In the genomic region with DNA sequence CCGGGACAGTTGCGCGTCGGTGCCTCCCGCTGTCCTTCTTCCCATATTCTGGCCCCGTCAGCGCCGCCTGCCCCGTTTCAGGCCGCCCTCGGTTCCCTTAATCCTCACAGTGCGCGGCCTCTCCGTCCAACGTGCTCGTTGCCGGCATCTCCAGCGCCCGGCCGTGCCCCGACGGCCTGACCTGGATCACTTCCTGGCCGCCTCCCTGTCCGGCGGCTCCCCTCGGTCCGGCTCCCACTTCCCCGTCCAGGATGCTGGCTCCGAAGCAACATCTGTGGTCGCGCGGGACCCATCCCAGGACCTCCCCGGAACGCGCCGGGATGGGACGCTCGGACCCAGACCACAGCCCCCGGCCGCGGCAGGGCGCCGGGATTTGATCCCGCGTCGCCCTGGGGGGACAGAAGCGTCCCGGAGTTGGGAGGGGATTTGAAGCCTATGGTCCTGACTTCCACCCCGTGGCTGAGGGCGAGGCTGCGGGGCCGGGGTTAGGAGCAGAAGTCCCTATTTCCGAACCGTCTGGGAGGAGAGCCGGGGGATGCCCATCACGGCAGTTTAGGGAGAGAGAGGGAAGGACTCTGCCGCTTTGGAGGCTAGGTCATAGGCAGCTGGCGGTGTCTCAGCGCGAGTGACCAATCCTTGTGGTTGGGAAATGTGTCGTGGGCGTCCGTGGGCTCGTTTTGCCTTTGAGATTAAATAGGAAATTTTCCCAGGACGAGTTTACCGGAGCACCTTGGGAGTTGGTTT, we compare ENCODE assay signal across 8 cellular contexts. TPM values are rescaled to one million over a fixed set of nuclear protein-coding genes. Genes with fewer than 3 reads are reported as not detected.
DNase-seq lines count a peak whose midpoint lies in the region; ATAC-seq and TF ChIP-seq lines count a peak whose summit lies in the region.

No MANE protein-coding gene starts in this region.

- H3K4me3 ChIP-seq in AG10803 (ENCODE audit: low read length) (peak overlapping the region; percentile 83), gastroesophageal sphincter (peak overlapping the region; percentile 90 to 96)

- CTCF ChIA-PET in activated B cell treated with CpG ODN at 0.5 μM for 24 hours (lab: Charles Lee): no interaction called here

- H3K9me3 ChIP-seq in gastroesophageal sphincter: no peaks in the 10 kb centered on the region

- peaks cover 0 to 44% (median 8%) of the 10 kb centered on the region in 3 donors for H3K4me1 ChIP-seq in gastroesophageal sphincter

- H3K27me3 Mint-ChIP-seq in activated B cell treated with CpG ODN at 0.5 μM for 24 hours: no peaks in the 10 kb centered on the region

- no peaks in the 10 kb centered on the region for H3K9me3 Mint-ChIP-seq in activated B cell treated with CpG ODN at 0.5 μM for 24 hours

- TF ChIP-seq CTCF in AG10803 (conservative IDR thresholded peaks at IDR 0.05; ENCODE audit: low read length) (no peak), activated B cell treated with CpG ODN at 0.5 μM for 24 hours (IDR thresholded peaks at IDR 0.05) (no peak), gastroesophageal sphincter (IDR thresholded peaks at IDR 0.05) (no peak)

- peaks cover 5% of the 10 kb centered on the region for H3K36me3 Mint-ChIP-seq in activated B cell treated with CpG ODN at 0.5 μM for 24 hours (ENCODE audit: low read depth)

- TF ChIP-seq EP300 in gastroesophageal sphincter (IDR thresholded peaks at IDR 0.05): no peak

- H3K27ac Mint-ChIP-seq in activated B cell treated with CpG ODN at 0.5 μM for 24 hours: peak overlapping the region; percentile 89

- TF ChIP-seq POLR2A in gastroesophageal sphincter (IDR thresholded peaks at IDR 0.05): no peak

- H3K27me3 ChIP-seq in gastroesophageal sphincter: no peaks in the 10 kb centered on the region

- peaks cover 48% of the 10 kb centered on the region for H3K4me1 Mint-ChIP-seq in activated B cell treated with CpG ODN at 0.5 μM for 24 hours

- DNase-seq in AG10803 (ENCODE audit: low read depth): peak; percentile 54
- no peak for DNase-seq in activated B cell treated with CpG ODN at 0.5 μM for 24 hours
- peak; percentile 85 for DNase-seq in posterior vena cava (ENCODE audit: low spot score)
- no peak for DNase-seq in NCI-H2081 treated with DMSO at 0.1 percent for 48 hours (lab: John Stamatoyannopoulos, UW)
- DNase-seq in cerebellum (ENCODE audit: low spot score): no peak

- ATAC-seq in GM18867 (IDR thresholded peaks at IDR 0.05; ENCODE audit: unreplicated experiment) (peak; percentile 33), HG03139 (IDR thresholded peaks at IDR 0.05; ENCODE audit: unreplicated experiment) (peak; percentile 22), activated B cell treated with CpG ODN at 0.5 μM for 24 hours (ENCODE audit: low read depth) (peak; percentile 16), gastroesophageal sphincter (peak; percentile 52)

- H3K27ac ChIP-seq in gastroesophageal sphincter: peak overlapping the region; percentile 93 to 99 (median 98)

- H3K4me3 Mint-ChIP-seq in activated B cell treated with CpG ODN at 0.5 μM for 24 hours: peak overlapping the region; percentile 89

- intact Hi-C loops in activated B cell treated with CpG ODN at 0.5 μM for 24 hours (cut with micrococcal nuclease) (loop anchor here (1.0 to 2.0 kb wide), 9 partner anchors 28 to 314 kb away; a partner anchor contains a TSS), posterior vena cava (cut with DNase I) (loop anchor here in 1 of 2 donors (10.0 kb wide), 1 partner anchor 52 kb away; no protein-coding TSS in a partner anchor)

- POLR2A ChIA-PET in activated B cell treated with CpG ODN at 0.5 μM for 24 hours (lab: Charles Lee): interaction anchor here (0.7 to 1.7 kb wide), 5 partner anchors 9 to 58 kb away, joined by 3 to 8 read pairs (median 3); a partner anchor contains a TSS

- WGBS in gastroesophageal sphincter (ENCODE audit: low coverage in 1 of 2), 2 donors: 0% methylated on average over 2 to 27 of the region's 66 CpGs

- no peaks in the 10 kb centered on the region for H3K36me3 ChIP-seq in gastroesophageal sphincter

RNA-seq across cellular contexts. Expression of a gene that starts 53.8 kb away (rescaled TPM):
- 12.8 and 13.2 TPM in 2 replicates for total RNA-seq in activated B cell treated with CpG ODN at 0.5 μM for 24 hours
- 10 to 100 TPM; 13.7 to 27.9 (median 18.3) TPM for total RNA-seq in gastroesophageal sphincter
- total RNA-seq in posterior vena cava: 10 to 100 TPM in 1 of 2 donors, 1 to 10 TPM in 1; 8.8 to 10.1 TPM
- 28.7 TPM for total RNA-seq in cerebellum

RNA-seq across cellular contexts. Expression of a gene that starts 58.0 kb away (rescaled TPM):
- total RNA-seq in activated B cell treated with CpG ODN at 0.5 μM for 24 hours (19.7 and 21.1 TPM in 2 replicates), gastroesophageal sphincter (10 to 100 TPM; 37.8 to 59.9 (median 39.8) TPM), posterior vena cava (10 to 100 TPM; 29.9 to 39.6 TPM), cerebellum (30.3 TPM)

Comparison
In these comparisons a context has a peak if more than half of its experiments do, and no peak if none do; other contexts are left out.
1. DNase-seq: peak in AG10803 (single experiment) and posterior vena cava (single experiment); none in activated B cell treated with CpG ODN at 0.5 μM for 24 hours (single experiment), NCI-H2081 treated with DMSO at 0.1 percent for 48 hours (single experiment) and cerebellum (single experiment).
2. Peak in every context shown above with its lines, with median percentiles within 50 percentile points of each other: ATAC-seq.